Comparison of ENCODE assay signal across 36 cellular contexts in the genomic region with DNA sequence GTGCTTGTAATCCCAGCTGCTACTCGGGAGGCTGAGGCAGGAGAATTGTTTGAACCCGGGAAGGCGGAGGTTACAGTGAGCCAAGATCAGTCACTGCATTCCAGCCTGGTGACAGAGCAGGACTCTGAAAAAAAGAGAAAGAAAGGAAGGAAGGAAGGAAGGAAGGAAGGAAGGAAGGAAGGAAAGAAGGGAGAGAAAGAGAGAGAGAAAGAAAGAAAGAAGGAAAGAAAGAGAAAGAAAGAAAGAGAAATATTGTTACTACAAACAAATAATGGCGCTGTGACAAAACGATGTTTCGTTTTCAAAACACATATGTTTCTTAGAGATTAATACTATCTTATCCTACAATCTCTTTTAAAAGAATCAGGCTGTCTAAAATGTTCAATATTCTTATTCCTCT. TPM values are rescaled to one million over a fixed set of nuclear protein-coding genes. Genes with fewer than 3 reads are reported as not detected.
"Had no signal": no experiment of that assay in that cellular context is flagged by ENCODE, and none has a peak within 500 bp of the region (broad histone marks: within the 10 kb centered on the region; RNA-seq: fewer than 3 reads in every experiment).

No MANE protein-coding gene starts in this region.

- H3K4me1 ChIP-seq: adrenal gland, ascending aorta, body of pancreas, breast epithelium had no signal

- H3K9me3 ChIP-seq: adrenal gland, ascending aorta, body of pancreas had no signal

- DNase-seq: activated effector memory CD4-positive, alpha-beta T cell treated with anti-CD3 and anti-CD28 coated beads, Interleukin-2, amount 50 U/mL, for 16 hours; activated effector memory CD4-positive, alpha-beta T cell treated with Interleukin-2 at 50 U/mL for 16 hours; activated gamma-delta T cell; activated gamma-delta T cell treated with Interleukin-2 at 50 U/mL for 16 hours; activated naive CD4-positive, alpha-beta T cell; activated naive CD4-positive, alpha-beta T cell treated with anti-CD3 and anti-CD28 coated beads for 36 hours; activated naive CD4-positive, alpha-beta T cell treated with anti-CD3 and anti-CD28 coated beads, Interleukin-2, amount 10 ng/mL, durations not matched to agents 7 days and 5 days; activated naive CD4-positive, alpha-beta T cell treated with anti-CD3 and anti-CD28 coated beads, Interleukin-2, amount 50 U/mL, for 16 hours; activated naive CD4-positive, alpha-beta T cell treated with Interleukin-2 at 50 U/mL for 16 hours; activated naive CD8-positive, alpha-beta T cell treated with anti-CD3 and anti-CD28 coated beads for 36 hours; activated naive CD8-positive, alpha-beta T cell treated with anti-CD3 and anti-CD28 coated beads, Interleukin-2, amount 10 ng/mL, durations not matched to agents 7 days and 5 days; activated naive CD8-positive, alpha-beta T cell treated with anti-CD3 and anti-CD28 coated beads, Interleukin-2, amount 50 U/mL, for 24 hours; activated T-cell treated with anti-CD3 and anti-CD28 coated beads, Interleukin-2, amount 50 U/mL, for 1 hour; activated T-cell treated with anti-CD3 and anti-CD28 coated beads, Interleukin-2, amount 50 U/mL, for 24 hours; activated T-cell treated with anti-CD3 and anti-CD28 coated beads, Interleukin-2, amount 50 U/mL, for 4 hours; activated T-cell treated with anti-CD3 and anti-CD28 coated beads, Interleukin-2, amount 50 U/mL, for 48 hours; activated T-cell treated with anti-CD3 and anti-CD28 coated beads, Interleukin-2, amount 50 U/mL, for 72 hours; adrenal gland; amniotic stem cell; amygdala; anterior cingulate cortex; aorta; body of pancreas; brain microvascular endothelial cell; caudate nucleus; central memory CD4-positive, alpha-beta T cell; cerebellar nuclear complex had no signal

- H3K27ac ChIP-seq: adrenal gland, ascending aorta, body of pancreas, brain microvascular endothelial cell, breast epithelium, cardiac muscle cell had no signal

- H3K27me3 ChIP-seq: ascending aorta, body of pancreas, brain microvascular endothelial cell, cardiac muscle cell had no signal

- H3K36me3 ChIP-seq: adrenal gland, ascending aorta, brain microvascular endothelial cell, breast epithelium, cardiac muscle cell had no signal

- H3K4me3 ChIP-seq: adrenal gland, ascending aorta, body of pancreas, breast epithelium, cardiac muscle cell had no signal

- ATAC-seq: activated naive CD4-positive, alpha-beta T cell treated with anti-CD3 and anti-CD28 coated beads, Interleukin-2, amount 50 U/mL, for 72 hours; activated naive CD8-positive, alpha-beta T cell treated with anti-CD3 and anti-CD28 coated beads, Interleukin-2, amount 50 U/mL, for 24 hours; activated T-cell treated with anti-CD3 and anti-CD28 coated beads, Interleukin-2, amount 50 U/mL, for 4 hours; activated T-cell treated with anti-CD3 and anti-CD28 coated beads, Interleukin-2, amount 50 U/mL, for 72 hours; activated T-helper 17 cell treated with anti-CD3 and anti-CD28 coated beads, Interleukin-2, amount 50 U/mL, for 72 hours; body of pancreas had no signal

- FAIRE-seq: bronchial epithelial cell had no signal

RNA-seq across cellular contexts. Expression of a gene that starts 42.1 kb away (rescaled TPM):
- total RNA-seq: activated naive CD4-positive, alpha-beta T cell treated with anti-CD3 and anti-CD28 coated beads for 36 hours; activated naive CD4-positive, alpha-beta T cell treated with anti-CD3 and anti-CD28 coated beads, Interleukin-2, amount 50 U/mL, for 72 hours; activated naive CD8-positive, alpha-beta T cell treated with anti-CD3 and anti-CD28 coated beads, Interleukin-2, amount 10 ng/mL, durations not matched to agents 7 days and 5 days; activated T-cell treated with anti-CD3 and anti-CD28 coated beads, Interleukin-2, amount 50 U/mL, for 4 hours; activated T-cell treated with anti-CD3 and anti-CD28 coated beads, Interleukin-2, amount 50 U/mL, for 72 hours; activated T-helper 1 cell treated with anti-CD3 and anti-CD28 coated beads, Interleukin-12 subunit alpha, Interleukin-12 subunit beta, Interleukin-2, Interleukin-4 antibody, amounts not matched to agents 30 ng/mL and 10 ng/mL and 1 ng/mL, durations not matched to agents 14 hours and 24 hours and 36 hours; activated T-helper 17 cell treated with anti-CD3 and anti-CD28 coated beads, Interleukin-2, amount 50 U/mL, for 72 hours; activated T-helper 2 cell treated with anti-CD3 and anti-CD28 coated beads, Interferon-gamma antibody, Interleukin-2, Interleukin-4, amounts not matched to agents 10 μg/mL and 5 μg/mL and 100 μg/mL, durations not matched to agents 14 hours and 24 hours and 36 hours; aorta; ascending aorta; body of pancreas; bronchial epithelial cell; cardiac septum had no signal
- polyA plus RNA-seq: aorta had no signal
